In genomic region chr19:55454787-55455243, GRCh38 we compare ENCODE assay signal across 9 cellular contexts. TPM values are rescaled to one million over a fixed set of nuclear protein-coding genes. Genes with fewer than 3 reads are reported as not detected.
DNase-seq lines count a peak whose midpoint lies in the region; ATAC-seq and TF ChIP-seq lines count a peak whose summit lies in the region.
"Had no signal": no experiment of that assay in that cellular context is flagged by ENCODE, and none has a peak within 500 bp of the region (broad histone marks: within the 10 kb centered on the region; RNA-seq: fewer than 3 reads in every experiment).

No MANE protein-coding gene starts in this region.

- no peak overlapping the region for H3K4me3 ChIP-seq in cardiac muscle cell

- H3K36me3 ChIP-seq in cardiac muscle cell: no peaks in the 10 kb centered on the region

- H3K36me3 Mint-ChIP-seq in activated T-cell treated with anti-CD3 and anti-CD28 coated beads, Interleukin-2, amount 50 U/mL, for 72 hours (ENCODE audit: insufficient read depth in 2 of 2): peaks cover 4 to 7% of the 10 kb centered on the region in 2 donors

- H3K4me1 Mint-ChIP-seq in activated T-cell treated with anti-CD3 and anti-CD28 coated beads, Interleukin-2, amount 50 U/mL, for 72 hours (ENCODE audit: low read depth): peaks cover 9% of the 10 kb centered on the region

- intact Hi-C loops in Right ventricle myocardium superior (cut with DNase I): no loop called here

- H3K27me3 Mint-ChIP-seq in activated T-cell treated with anti-CD3 and anti-CD28 coated beads, Interleukin-2, amount 50 U/mL, for 72 hours (ENCODE audit: low read depth): peaks cover 20% of the 10 kb centered on the region

- no peak overlapping the region for H3K27ac ChIP-seq in cardiac muscle cell

- no peak overlapping the region for H3K4me3 Mint-ChIP-seq in activated T-cell treated with anti-CD3 and anti-CD28 coated beads, Interleukin-2, amount 50 U/mL, for 72 hours

- no peak for ATAC-seq in Right ventricle myocardium superior (ENCODE audit: poor library complexity)
- ATAC-seq in activated T-cell treated with anti-CD3 and anti-CD28 coated beads, Interleukin-2, amount 50 U/mL, for 72 hours (replicated peaks in 1 of 2): no peak
- no peak for ATAC-seq in GM21825 (IDR thresholded peaks at IDR 0.05; ENCODE audit: unreplicated experiment)
- ATAC-seq in HG03108 (IDR thresholded peaks at IDR 0.05; ENCODE audit: unreplicated experiment): no peak

- H3K9me3 ChIP-seq in cardiac muscle cell (ENCODE audit: low read depth): no peaks in the 10 kb centered on the region

- DNase-seq in cardiac muscle cell (ENCODE audit: low read depth in 1 of 2, low spot score in 1 of 2) (peak; percentile 46 to 54), Right ventricle myocardium superior (no peak), NCI-H748 (lab: John Stamatoyannopoulos, UW; ENCODE audit: unreplicated experiment) (peak; percentile 74), globus pallidus (ENCODE audit: low spot score) (peak; percentile 79)
- peak; percentile 49 to 58 for DNase-seq in activated T-cell treated with anti-CD3 and anti-CD28 coated beads, Interleukin-2, amount 50 U/mL, for 72 hours
- DNase-seq in stimulated activated CD4-positive, alpha-beta T cell treated with anti-CD3 and anti-CD28 coated beads, Interleukin-12 subunit alpha, Interleukin-12 subunit beta, amount 100 ng/mL, for 4 hours: peak; percentile 49

- H3K4me1 ChIP-seq in cardiac muscle cell (ENCODE audit: low read depth): peaks cover 11% of the 10 kb centered on the region

- H3K27ac Mint-ChIP-seq in activated T-cell treated with anti-CD3 and anti-CD28 coated beads, Interleukin-2, amount 50 U/mL, for 72 hours: no peak overlapping the region

- no peaks in the 10 kb centered on the region for H3K9me3 Mint-ChIP-seq in activated T-cell treated with anti-CD3 and anti-CD28 coated beads, Interleukin-2, amount 50 U/mL, for 72 hours

- peak; percentile 75 for TF ChIP-seq CTCF in cardiac muscle cell (IDR thresholded peaks at IDR 0.05; ENCODE audit: low read depth, low read length)

- H3K27me3 ChIP-seq in cardiac muscle cell: peaks cover 25% of the 10 kb centered on the region

RNA-seq across cellular contexts. Expression of gene ISOC2, which starts 6.6 kb away (rescaled TPM):
- total RNA-seq in cardiac muscle cell (99.4 and 200 TPM in 2 replicates), Right ventricle myocardium superior (48.9 TPM)
- 73.9 and 89.7 TPM in 2 replicates for polyA plus RNA-seq in cardiac muscle cell
- 10 to 100 TPM; 19.5 to 20.3 TPM for total RNA-seq in activated T-cell treated with anti-CD3 and anti-CD28 coated beads, Interleukin-2, amount 50 U/mL, for 72 hours

RNA-seq across cellular contexts. Expression of gene C19orf85, which starts 9.7 kb away (rescaled TPM):
- total RNA-seq in cardiac muscle cell: not detected in 2 replicates
- polyA plus RNA-seq in cardiac muscle cell: not detected in 2 replicates
- total RNA-seq in Right ventricle myocardium superior: not detected
- total RNA-seq in activated T-cell treated with anti-CD3 and anti-CD28 coated beads, Interleukin-2, amount 50 U/mL, for 72 hours: not detected
- polyA plus RNA-seq: adipose tissue had no signal

RNA-seq across cellular contexts. Expression of gene SHISA7, which starts 11.7 kb away (rescaled TPM):
- total RNA-seq in cardiac muscle cell (not detected in 2 replicates), Right ventricle myocardium superior (not detected)
- polyA plus RNA-seq in cardiac muscle cell: not detected in 2 replicates
- total RNA-seq in activated T-cell treated with anti-CD3 and anti-CD28 coated beads, Interleukin-2, amount 50 U/mL, for 72 hours: under 1 TPM in 1 of 2 donors, not detected in 1; 0.17 TPM

RNA-seq across cellular contexts. Expression of gene ZNF628, which starts 21.6 kb away (rescaled TPM):
- total RNA-seq in cardiac muscle cell (15.7 and 16.7 TPM in 2 replicates), Right ventricle myocardium superior (4.7 TPM)
- 0.95 and 0.96 TPM in 2 replicates for polyA plus RNA-seq in cardiac muscle cell
- total RNA-seq in activated T-cell treated with anti-CD3 and anti-CD28 coated beads, Interleukin-2, amount 50 U/mL, for 72 hours: 1 to 10 TPM; 7.9 to 9.0 TPM

RNA-seq across cellular contexts. Expression of gene NAT14, which starts 30.2 kb away (rescaled TPM):
- 56.5 and 78.7 TPM in 2 replicates for total RNA-seq in cardiac muscle cell
- polyA plus RNA-seq in cardiac muscle cell: 137 and 138 TPM in 2 replicates
- total RNA-seq in Right ventricle myocardium superior: 2.9 TPM
- 10 to 100 TPM; 19.2 to 20.5 TPM for total RNA-seq in activated T-cell treated with anti-CD3 and anti-CD28 coated beads, Interleukin-2, amount 50 U/mL, for 72 hours
